ENCODE assay signal across 8 cellular contexts in genomic region chr15:85706779-85707518, GRCh38.
DNase-seq lines count a peak whose midpoint lies in the region; ATAC-seq and TF ChIP-seq lines count a peak whose summit lies in the region.

No MANE protein-coding gene starts in this region.

- H3K36me3 ChIP-seq in GM23248 (ENCODE audit: low read depth) (peaks cover 7% of the 10 kb centered on the region; the same call in 1 of the 2 replicates), PC-9 (ENCODE audit: low read depth) (peaks cover 6% of the 10 kb centered on the region; the same call in 1 of the 2 replicates)
- H3K36me3 ChIP-seq in effector memory CD4-positive, alpha-beta T cell (ENCODE audit: control insufficient read depth, insufficient read depth, low read length), result peaks cover 26% of the 10 kb centered on the region

- no peaks in the 10 kb centered on the region for H3K9me3 ChIP-seq in GM23248 (ENCODE audit: low read depth)
- no peaks in the 10 kb centered on the region for H3K9me3 ChIP-seq in effector memory CD4-positive, alpha-beta T cell (ENCODE audit: control insufficient read depth, low read length)
- no peaks in the 10 kb centered on the region for H3K9me3 ChIP-seq in PC-9 (ENCODE audit: insufficient read depth, low read depth)

- peak overlapping the region; percentile 76 for H3K27ac ChIP-seq in GM23248
- H3K27ac ChIP-seq in effector memory CD4-positive, alpha-beta T cell (ENCODE audit: insufficient read depth, low read length, poor library complexity, severe bottlenecking), result peak overlapping the region; percentile 83
- no peak overlapping the region for H3K27ac ChIP-seq in PC-9

- BruUV-seq in PC-9 (replicated peaks; lab: Mats Ljungman, UMichigan), result no TSS peak

- H3K4me3 ChIP-seq in GM23248 (peak overlapping the region; percentile 65), PC-9 (no peak overlapping the region)
- peak overlapping the region; percentile 43 for H3K4me3 ChIP-seq in effector memory CD4-positive, alpha-beta T cell (ENCODE audit: insufficient read depth, low read depth, low read length, poor library complexity, severe bottlenecking)

- CTCF ChIA-PET in PC-9 (lab: Charles Lee), result no interaction called here

- H3K79me2 ChIP-seq in GM23248 (ENCODE audit: insufficient read depth), result peaks cover 30% of the 10 kb centered on the region
- H3K79me2 ChIP-seq in PC-9 (ENCODE audit: low read depth), result no peaks in the 10 kb centered on the region

- H3K9me2 ChIP-seq in GM23248 (ENCODE audit: insufficient read depth) (no peaks in the 10 kb centered on the region), PC-9 (ENCODE audit: insufficient read depth) (no peaks in the 10 kb centered on the region)

- H2AFZ ChIP-seq in GM23248 (peak overlapping the region; percentile 61), PC-9 (no peak overlapping the region)

- peak; percentile 32 for ATAC-seq in omental fat pad (ENCODE audit: low FRiP score)

- H3K4me2 ChIP-seq in GM23248 (ENCODE audit: unreplicated experiment), result peak overlapping the region; percentile 86
- no peak overlapping the region for H3K4me2 ChIP-seq in PC-9

- peaks cover 65% of the 10 kb centered on the region for H3K4me1 ChIP-seq in GM23248 (ENCODE audit: insufficient read depth)
- peaks cover 59% of the 10 kb centered on the region for H3K4me1 ChIP-seq in effector memory CD4-positive, alpha-beta T cell (ENCODE audit: control insufficient read depth, insufficient read depth, low read length, poor library complexity, severe bottlenecking)
- no peaks in the 10 kb centered on the region for H3K4me1 ChIP-seq in PC-9 (replicated peaks; ENCODE audit: insufficient read depth)

- H3K27me3 ChIP-seq in GM23248 (replicated peaks; ENCODE audit: insufficient read depth), result no peaks in the 10 kb centered on the region
- H3K27me3 ChIP-seq in effector memory CD4-positive, alpha-beta T cell (replicated peaks; ENCODE audit: control insufficient read depth, insufficient read depth, low read length, poor library complexity, severe bottlenecking), result no peaks in the 10 kb centered on the region
- H3K27me3 ChIP-seq in PC-9 (ENCODE audit: insufficient read depth, low read depth), result no peaks in the 10 kb centered on the region

- H3K9ac ChIP-seq in GM23248, result peak overlapping the region; percentile 79

- intact Hi-C loops in PC-9 (cut with micrococcal nuclease; ENCODE audit: unreplicated experiment), result no loop called here

- 52 to 59% methylated on average over 5 of the region's 5 CpGs for WGBS in GM23248 (ENCODE audit: low coverage in 1 of 2, low lambda C conversion rate in 2 of 2, missing lambda C conversion rate in 2 of 2), 2 experiments

- POLR2A ChIA-PET in PC-9 (lab: Charles Lee; ENCODE audit: unreplicated experiment), result no interaction called here

- H3F3A ChIP-seq in GM23248 (ENCODE audit: insufficient read depth) (peaks cover 50% of the 10 kb centered on the region), PC-9 (ENCODE audit: insufficient read depth, low read depth) (peaks cover 6% of the 10 kb centered on the region; the same call in 1 of the 2 replicates)

- no peak for TF ChIP-seq CTCF in omental fat pad (IDR thresholded peaks at IDR 0.05)
- TF ChIP-seq CTCF in PC-9 (conservative IDR thresholded peaks at IDR 0.05), result no peak

- peak; percentile 26 for DNase-seq in CMK (ENCODE audit: low read depth)
- peak; percentile 62 for DNase-seq in GM23248
- DNase-seq in T-helper 22 cell (ENCODE audit: low read depth), result peak; percentile 55
- DNase-seq in effector memory CD4-positive, alpha-beta T cell, result peak; percentile 36 to 58 (median 45)
- no peak for DNase-seq in omental fat pad (ENCODE audit: low spot score)
- DNase-seq in PC-9, result no peak
- DNase-seq in SK-N-DZ (ENCODE audit: low spot score), result no peak
- DNase-seq in NCI-H2227 (lab: John Stamatoyannopoulos, UW; ENCODE audit: unreplicated experiment), result no peak

- in situ Hi-C loops in GM23248 (cut with MboI), result no loop called here

- H4K20me1 ChIP-seq in GM23248 (ENCODE audit: insufficient read depth) (no peaks in the 10 kb centered on the region), PC-9 (ENCODE audit: insufficient read depth) (no peaks in the 10 kb centered on the region)

Comparison
In these comparisons a context has a peak if more than half of its experiments do, and no peak if none do; other contexts are left out.
1. DNase-seq: peak in CMK (single experiment), GM23248 (single experiment), T-helper 22 cell (single experiment) and effector memory CD4-positive, alpha-beta T cell (3 of 3); none in omental fat pad (single experiment), PC-9 (0 of 2), SK-N-DZ (single experiment) and NCI-H2227 (single experiment).